14 cellular contexts compared by ENCODE assay signal in genomic region chr10:33559105-33559504, GRCh38.
A peak's percentile ranks its signal among the peaks of the same experiment; 100 is the strongest.
DNase-seq lines count a peak whose midpoint lies in the region; ATAC-seq and TF ChIP-seq lines count a peak whose summit lies in the region.
"Had no signal": no experiment of that assay in that cellular context is flagged by ENCODE, and none has a peak within 500 bp of the region (broad histone marks: within the 10 kb centered on the region; RNA-seq: fewer than 3 reads in every experiment).

No MANE protein-coding gene starts in this region.

- H3K27ac Mint-ChIP-seq in effector memory CD8-positive, alpha-beta T cell, result no peak overlapping the region
- H3K27ac Mint-ChIP-seq: activated CD4-positive, alpha-beta T cell treated with anti-CD3 and anti-CD28 coated beads, Interleukin-2, amount 10 ng/mL, durations not matched to agents 7 days and 5 days had no signal

- no peaks in the 10 kb centered on the region for H3K9me3 Mint-ChIP-seq in effector memory CD8-positive, alpha-beta T cell
- H3K9me3 Mint-ChIP-seq: activated CD4-positive, alpha-beta T cell treated with anti-CD3 and anti-CD28 coated beads, Interleukin-2, amount 10 ng/mL, durations not matched to agents 7 days and 5 days had no signal

- peak; percentile 24 for TF ChIP-seq CTCF in AG09309 (IDR thresholded peaks at IDR 0.05; ENCODE audit: control insufficient read depth, insufficient read depth, low read depth, low read length, missing control alignments)

- DNase-seq in AG09309 (ENCODE audit: low read depth) (peak; percentile 51), HCEC 1CT (peak; percentile 79), amniotic epithelial cell (ENCODE audit: low read depth) (peak; percentile 81), iris pigment epithelial cell (ENCODE audit: low read depth) (peak; percentile 76), DMS79 treated with DMSO at 0.1 percent for 48 hours (lab: John Stamatoyannopoulos, UW) (no peak), T-helper 1 cell (no peak)
- no peak for DNase-seq in activated CD4-positive, CD25-positive, alpha-beta regulatory T cell treated with anti-CD3 and anti-CD28 coated beads, Interleukin-2, amount 50 U/mL, for 72 hours
- DNase-seq in effector memory CD8-positive, alpha-beta T cell, result no peak
- DNase-seq: activated CD4-positive, alpha-beta T cell treated with anti-CD3 and anti-CD28 coated beads, Interleukin-2, amount 10 ng/mL, durations not matched to agents 7 days and 5 days; amygdala; Caco-2; NCI-H510A; posterior cingulate gyrus had no signal

- ATAC-seq in effector memory CD8-positive, alpha-beta T cell (replicated peaks), result no peak

- H3K4me3 Mint-ChIP-seq in effector memory CD8-positive, alpha-beta T cell, result no peak overlapping the region
- H3K4me3 Mint-ChIP-seq: activated CD4-positive, alpha-beta T cell treated with anti-CD3 and anti-CD28 coated beads, Interleukin-2, amount 10 ng/mL, durations not matched to agents 7 days and 5 days had no signal

- H3K4me1 Mint-ChIP-seq in effector memory CD8-positive, alpha-beta T cell (ENCODE audit: low read depth in 2 of 2), result no peaks in the 10 kb centered on the region
- H3K4me1 Mint-ChIP-seq: activated CD4-positive, alpha-beta T cell treated with anti-CD3 and anti-CD28 coated beads, Interleukin-2, amount 10 ng/mL, durations not matched to agents 7 days and 5 days had no signal

- no peaks in the 10 kb centered on the region for H3K36me3 Mint-ChIP-seq in effector memory CD8-positive, alpha-beta T cell (ENCODE audit: insufficient read depth)

- peaks cover 6 to 65% of the 10 kb centered on the region in 2 donors for H3K27me3 Mint-ChIP-seq in effector memory CD8-positive, alpha-beta T cell

- no peak overlapping the region for H3K4me3 ChIP-seq in AG09309 (ENCODE audit: control insufficient read depth, low read depth, low read length)
- H3K4me3 ChIP-seq: SJSA1 had no signal

Comparison
In these comparisons a context has a peak if more than half of its experiments do, and no peak if none do; other contexts are left out.
1. DNase-seq: peak in AG09309 (single experiment), HCEC 1CT (single experiment), amniotic epithelial cell (single experiment) and iris pigment epithelial cell (single experiment); none in DMS79 treated with DMSO at 0.1 percent for 48 hours (single experiment), T-helper 1 cell (0 of 5), activated CD4-positive, CD25-positive, alpha-beta regulatory T cell treated with anti-CD3 and anti-CD28 coated beads, Interleukin-2, amount 50 U/mL, for 72 hours (single experiment) and effector memory CD8-positive, alpha-beta T cell (0 of 3).